In the genomic region with DNA sequence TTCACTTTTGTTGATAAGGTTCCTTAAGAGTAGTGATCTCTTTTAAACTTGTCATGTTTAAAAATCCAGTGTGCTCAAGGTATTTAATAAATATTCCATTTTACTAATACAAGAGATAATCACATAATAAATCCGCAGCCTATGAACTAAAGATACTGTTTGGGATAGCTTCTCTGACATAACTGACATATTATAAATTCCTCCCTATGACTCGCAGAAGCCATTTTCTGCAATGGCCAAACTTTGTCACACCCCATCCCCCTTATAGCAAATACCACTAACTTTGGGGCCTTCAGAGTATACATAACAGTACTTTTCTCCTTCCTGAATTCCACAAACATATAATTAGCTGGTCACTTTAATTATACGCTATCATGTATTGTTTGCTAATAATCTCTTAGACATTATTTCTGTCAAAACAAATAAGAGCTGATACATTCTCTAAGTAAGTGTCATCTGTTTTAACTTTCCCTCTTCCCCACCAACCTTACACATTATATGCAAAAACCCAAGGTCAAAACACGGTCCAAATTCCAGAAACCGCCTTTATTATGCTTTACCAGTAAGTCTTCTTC, we compare ENCODE assay signal across 8 cellular contexts. TPM values are rescaled to one million over a fixed set of nuclear protein-coding genes. Genes with fewer than 3 reads are reported as not detected.
DNase-seq lines count a peak whose midpoint lies in the region; ATAC-seq, FAIRE-seq and TF ChIP-seq lines count a peak whose summit lies in the region.

No MANE protein-coding gene starts in this region.

- H3K9me1 ChIP-seq in keratinocyte (ENCODE audit: control insufficient read depth, extremely low read depth, insufficient read depth, low read length): no peaks in the 10 kb centered on the region

- H3K9me3 Mint-ChIP-seq in stimulated activated naive CD8-positive, alpha-beta T cell treated with anti-CD3 and anti-CD28 coated beads, Interleukin-15, Interleukin-2, amounts not matched to agents 100 ng/mL and 50 ng/mL, for 24 hours: no peaks in the 10 kb centered on the region
- H3K9me3 Mint-ChIP-seq in activated CD4-positive, alpha-beta memory T cell treated with anti-CD3 and anti-CD28 coated beads for 36 hours: no peaks in the 10 kb centered on the region

- H3K9me3 ChIP-seq in keratinocyte (ENCODE audit: control insufficient read depth, low read depth, low read length) (no peaks in the 10 kb centered on the region), tibial nerve (no peaks in the 10 kb centered on the region)

- no peak for DNase-seq in stimulated activated naive CD8-positive, alpha-beta T cell treated with anti-CD3 and anti-CD28 coated beads, Interleukin-15, Interleukin-2, amounts not matched to agents 100 U/mL and 50 U/mL, for 24 hours
- DNase-seq in activated CD4-positive, alpha-beta memory T cell treated with anti-CD3 and anti-CD28 coated beads for 36 hours: no peak
- DNase-seq in keratinocyte (ENCODE audit: low read depth, low spot score) (no peak), tibial nerve (ENCODE audit: low spot score in 2 of 2) (no peak), NCI-H345 (lab: John Stamatoyannopoulos, UW) (no peak)

- dilution Hi-C loops in keratinocyte (cut with MboI; ENCODE audit: extremely low pct_ligation_motif_present, low sequenced_read_pairs): no loop called here

- H3K79me2 ChIP-seq in keratinocyte (ENCODE audit: control insufficient read depth, insufficient read depth, low read length): peaks cover 27% of the 10 kb centered on the region

- H3K27me3 ChIP-seq in keratinocyte (ENCODE audit: control insufficient read depth, extremely low read depth, insufficient read depth, low read length) (no peaks in the 10 kb centered on the region), tibial nerve (no peaks in the 10 kb centered on the region)

- 24 to 36% methylated on average over 5 of the region's 5 CpGs for WGBS in tibial nerve, 2 donors

- H3K4me3 ChIP-seq in keratinocyte (ENCODE audit: control insufficient read depth in 2 of 3, extremely low read depth in 1 of 3, insufficient read depth in 2 of 3, low read depth in 1 of 3, low read length in 3 of 3) (peak overlapping the region; percentile 68 to 85 (median 73)), tibial nerve (peak overlapping the region; percentile 72 to 97 (median 92))

- H3K4me3 Mint-ChIP-seq in stimulated activated naive CD8-positive, alpha-beta T cell treated with anti-CD3 and anti-CD28 coated beads, Interleukin-15, Interleukin-2, amounts not matched to agents 100 ng/mL and 50 ng/mL, for 24 hours: peak overlapping the region; percentile 99
- peak overlapping the region; percentile 98 for H3K4me3 Mint-ChIP-seq in activated CD4-positive, alpha-beta memory T cell treated with anti-CD3 and anti-CD28 coated beads for 36 hours

- H3K4me1 Mint-ChIP-seq in stimulated activated naive CD8-positive, alpha-beta T cell treated with anti-CD3 and anti-CD28 coated beads, Interleukin-15, Interleukin-2, amounts not matched to agents 100 ng/mL and 50 ng/mL, for 24 hours (ENCODE audit: low read depth): peaks cover 65% of the 10 kb centered on the region
- H3K4me1 Mint-ChIP-seq in activated CD4-positive, alpha-beta memory T cell treated with anti-CD3 and anti-CD28 coated beads for 36 hours (ENCODE audit: low read depth): peaks cover 52% of the 10 kb centered on the region

- TF ChIP-seq CTCF in keratinocyte (optimal IDR thresholded peaks at IDR 0.05 in 1 of 3, IDR thresholded peaks at IDR 0.05 in 1 of 3, conservative IDR thresholded peaks at IDR 0.05 in 1 of 3; ENCODE audit: extremely low read depth in 1 of 3, insufficient read depth in 2 of 3, low read length in 3 of 3) (no peak), tibial nerve (IDR thresholded peaks at IDR 0.05) (no peak)

- no peaks in the 10 kb centered on the region for H4K20me1 ChIP-seq in keratinocyte (ENCODE audit: control insufficient read depth, extremely low read depth, insufficient read depth, low read length)

- H3K4me2 ChIP-seq in keratinocyte (ENCODE audit: control insufficient read depth, extremely low read depth, insufficient read depth, low read depth, low read length): peak overlapping the region; percentile 91

- H3K27ac Mint-ChIP-seq in stimulated activated naive CD8-positive, alpha-beta T cell treated with anti-CD3 and anti-CD28 coated beads, Interleukin-15, Interleukin-2, amounts not matched to agents 100 ng/mL and 50 ng/mL, for 24 hours: peak overlapping the region; percentile 100
- H3K27ac Mint-ChIP-seq in activated CD4-positive, alpha-beta memory T cell treated with anti-CD3 and anti-CD28 coated beads for 36 hours: peak overlapping the region; percentile 100

- H3K4me1 ChIP-seq in keratinocyte (ENCODE audit: control insufficient read depth, extremely low read depth, insufficient read depth, low read length): peaks cover 4% of the 10 kb centered on the region
- H3K4me1 ChIP-seq in tibial nerve: peaks cover 0 to 27% (median 17%) of the 10 kb centered on the region in 4 donors

- intact Hi-C loops in activated CD4-positive, alpha-beta memory T cell treated with anti-CD3 and anti-CD28 coated beads for 36 hours (cut with micrococcal nuclease): loop anchor here (1.0 to 10.0 kb wide), 8 partner anchors 33 to 1326 kb away; a partner anchor contains a TSS

- peak overlapping the region; percentile 93 for H3K9ac ChIP-seq in keratinocyte (ENCODE audit: control insufficient read depth, extremely low read depth, insufficient read depth, low read length)

- H2AFZ ChIP-seq in keratinocyte (ENCODE audit: control insufficient read depth, low read length): no peak overlapping the region

- H3K36me3 Mint-ChIP-seq in stimulated activated naive CD8-positive, alpha-beta T cell treated with anti-CD3 and anti-CD28 coated beads, Interleukin-15, Interleukin-2, amounts not matched to agents 100 ng/mL and 50 ng/mL, for 24 hours (ENCODE audit: low read depth): peaks cover 28% of the 10 kb centered on the region
- H3K36me3 Mint-ChIP-seq in activated CD4-positive, alpha-beta memory T cell treated with anti-CD3 and anti-CD28 coated beads for 36 hours: peaks cover 18% of the 10 kb centered on the region

- CTCF ChIA-PET in activated CD4-positive, alpha-beta memory T cell treated with anti-CD3 and anti-CD28 coated beads for 36 hours (lab: Charles Lee): interaction anchor here (0.8 kb wide), 1 partner anchor 251 kb away, joined by 3 read pairs; no protein-coding TSS in a partner anchor

- H3K36me3 ChIP-seq in keratinocyte (ENCODE audit: control insufficient read depth in 2 of 2, extremely low read depth in 1 of 2, insufficient read depth in 2 of 2, low read length in 2 of 2): no peaks in the 10 kb centered on the region
- no peaks in the 10 kb centered on the region for H3K36me3 ChIP-seq in tibial nerve

- TF ChIP-seq POLR2A in tibial nerve (IDR thresholded peaks at IDR 0.05): no peak

- no peak for ATAC-seq in stimulated activated naive CD8-positive, alpha-beta T cell treated with anti-CD3 and anti-CD28 coated beads, Interleukin-15, Interleukin-2, amounts not matched to agents 100 U/mL and 50 U/mL, for 24 hours
- ATAC-seq in GM19395 (IDR thresholded peaks at IDR 0.05; ENCODE audit: unreplicated experiment) (no peak), GM21360 (IDR thresholded peaks at IDR 0.05; ENCODE audit: unreplicated experiment) (no peak)

- POLR2A ChIA-PET in activated CD4-positive, alpha-beta memory T cell treated with anti-CD3 and anti-CD28 coated beads for 36 hours (lab: Charles Lee): interaction anchor here (2.8 to 4.1 kb wide), 3 partner anchors 121 to 1327 kb away, joined by 7 to 33 read pairs (median 31); a partner anchor contains a TSS

- H3K27ac ChIP-seq in keratinocyte (ENCODE audit: control insufficient read depth, insufficient read depth, low read length) (peak overlapping the region; percentile 96), tibial nerve (peak overlapping the region in 3 of 4 donors; percentile 93 to 99 (median 98))

- no peaks in the 10 kb centered on the region for H3K27me3 Mint-ChIP-seq in stimulated activated naive CD8-positive, alpha-beta T cell treated with anti-CD3 and anti-CD28 coated beads, Interleukin-15, Interleukin-2, amounts not matched to agents 100 ng/mL and 50 ng/mL, for 24 hours
- H3K27me3 Mint-ChIP-seq in activated CD4-positive, alpha-beta memory T cell treated with anti-CD3 and anti-CD28 coated beads for 36 hours: no peaks in the 10 kb centered on the region

- FAIRE-seq in keratinocyte (lab: Jason Lieb, UNC): no peak

- no peak for TF ChIP-seq EP300 in tibial nerve (IDR thresholded peaks at IDR 0.05)

RNA-seq across cellular contexts. Expression of a gene that starts 1.1 kb away (rescaled TPM):
- total RNA-seq in activated CD4-positive, alpha-beta memory T cell treated with anti-CD3 and anti-CD28 coated beads for 36 hours: 10 to 100 TPM; 17.6 to 19.7 TPM
- polyA plus RNA-seq in keratinocyte: 14.8 to 30.7 TPM (median 29.3 TPM) in 3 replicates
- polyA plus RNA-seq in keratinocyte (2011; ENCODE audit: low read depth): 13.4 TPM
- polyA plus RNA-seq in keratinocyte (2011; cell fraction: cytosol; rRNA removed): 10.8 and 31.0 TPM in 2 replicates
- 33.4 and 41.8 TPM in 2 replicates for polyA plus RNA-seq in keratinocyte (2011; cell fraction: nucleus; rRNA removed)
- 16.0 and 25.9 TPM in 2 replicates for polyA plus RNA-seq in keratinocyte (2012; ENCODE audit: low replicate concordance)
- polyA minus RNA-seq in keratinocyte: 4.5 to 45.1 TPM (median 32.3 TPM) in 3 replicates
- 15.2 TPM for polyA minus RNA-seq in keratinocyte (2011; cell fraction: cytosol; rRNA and poly(A)+ RNA removed)
- 10.9 and 26.3 TPM in 2 replicates for polyA minus RNA-seq in keratinocyte (2011; cell fraction: nucleus; rRNA and poly(A)+ RNA removed)
- 10 to 100 TPM in 1 of 4 donors, 1 to 10 TPM in 3; 6.9 to 12.7 (median 9.1) TPM for total RNA-seq in tibial nerve

RNA-seq across cellular contexts. Expression of a gene that starts 32.4 kb away (rescaled TPM):
- total RNA-seq in activated CD4-positive, alpha-beta memory T cell treated with anti-CD3 and anti-CD28 coated beads for 36 hours: 10 to 100 TPM; 11.8 to 13.1 TPM
- 2.6 to 5.8 TPM (median 2.7 TPM) in 3 replicates for polyA plus RNA-seq in keratinocyte
- 0.76 TPM for polyA plus RNA-seq in keratinocyte (2011; ENCODE audit: low read depth)
- 1.1 and 1.8 TPM in 2 replicates for polyA plus RNA-seq in keratinocyte (2011; cell fraction: cytosol; rRNA removed)
- 4.9 and 5.4 TPM in 2 replicates for polyA plus RNA-seq in keratinocyte (2011; cell fraction: nucleus; rRNA removed)
- 1.1 and 1.5 TPM in 2 replicates for polyA plus RNA-seq in keratinocyte (2012; ENCODE audit: low replicate concordance)
- 0.23 to 5.5 TPM (median 2.5 TPM) in 3 replicates for polyA minus RNA-seq in keratinocyte
- 1.3 TPM for polyA minus RNA-seq in keratinocyte (2011; cell fraction: cytosol; rRNA and poly(A)+ RNA removed)
- 2.1 and 4.0 TPM in 2 replicates for polyA minus RNA-seq in keratinocyte (2011; cell fraction: nucleus; rRNA and poly(A)+ RNA removed)
- total RNA-seq in tibial nerve: 1 to 10 TPM in 3 of 4 donors, under 1 TPM in 1; 0.63 to 2.4 (median 2.1) TPM
